ENCODE assay signal across 1 cellular context in the genomic region with DNA sequence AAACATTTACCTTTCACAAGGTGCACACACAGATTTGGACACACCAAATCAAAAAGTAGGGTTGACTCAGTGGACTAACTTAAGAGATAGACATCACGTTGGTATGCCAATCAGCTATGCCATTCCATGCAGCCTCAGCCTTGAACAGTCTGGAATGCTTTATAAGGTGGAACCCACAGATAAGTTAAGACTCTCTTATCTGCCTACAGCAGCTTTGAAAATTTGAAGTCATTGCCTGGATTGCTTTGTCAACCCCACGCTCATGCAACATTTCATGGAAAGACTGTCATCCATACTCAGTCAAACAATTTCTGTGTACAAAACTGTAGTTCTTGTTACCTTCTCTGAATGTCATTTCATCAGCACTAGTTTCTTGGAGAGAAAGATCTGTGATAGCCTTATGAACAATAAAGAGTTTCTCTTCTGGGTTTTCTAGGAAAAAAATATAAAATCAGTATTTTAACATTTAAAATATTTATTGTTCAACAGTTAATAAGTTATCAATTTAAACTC.
TF ChIP-seq lines count a peak whose summit lies in the region.

No MANE protein-coding gene starts in this region.

TF ChIP-seq in K562, 482 proteins besides CTCF, POLR2A, EP300 and RAD21 (continued from another document and continues in another):
- TF ChIP-seq, protein P1, sequence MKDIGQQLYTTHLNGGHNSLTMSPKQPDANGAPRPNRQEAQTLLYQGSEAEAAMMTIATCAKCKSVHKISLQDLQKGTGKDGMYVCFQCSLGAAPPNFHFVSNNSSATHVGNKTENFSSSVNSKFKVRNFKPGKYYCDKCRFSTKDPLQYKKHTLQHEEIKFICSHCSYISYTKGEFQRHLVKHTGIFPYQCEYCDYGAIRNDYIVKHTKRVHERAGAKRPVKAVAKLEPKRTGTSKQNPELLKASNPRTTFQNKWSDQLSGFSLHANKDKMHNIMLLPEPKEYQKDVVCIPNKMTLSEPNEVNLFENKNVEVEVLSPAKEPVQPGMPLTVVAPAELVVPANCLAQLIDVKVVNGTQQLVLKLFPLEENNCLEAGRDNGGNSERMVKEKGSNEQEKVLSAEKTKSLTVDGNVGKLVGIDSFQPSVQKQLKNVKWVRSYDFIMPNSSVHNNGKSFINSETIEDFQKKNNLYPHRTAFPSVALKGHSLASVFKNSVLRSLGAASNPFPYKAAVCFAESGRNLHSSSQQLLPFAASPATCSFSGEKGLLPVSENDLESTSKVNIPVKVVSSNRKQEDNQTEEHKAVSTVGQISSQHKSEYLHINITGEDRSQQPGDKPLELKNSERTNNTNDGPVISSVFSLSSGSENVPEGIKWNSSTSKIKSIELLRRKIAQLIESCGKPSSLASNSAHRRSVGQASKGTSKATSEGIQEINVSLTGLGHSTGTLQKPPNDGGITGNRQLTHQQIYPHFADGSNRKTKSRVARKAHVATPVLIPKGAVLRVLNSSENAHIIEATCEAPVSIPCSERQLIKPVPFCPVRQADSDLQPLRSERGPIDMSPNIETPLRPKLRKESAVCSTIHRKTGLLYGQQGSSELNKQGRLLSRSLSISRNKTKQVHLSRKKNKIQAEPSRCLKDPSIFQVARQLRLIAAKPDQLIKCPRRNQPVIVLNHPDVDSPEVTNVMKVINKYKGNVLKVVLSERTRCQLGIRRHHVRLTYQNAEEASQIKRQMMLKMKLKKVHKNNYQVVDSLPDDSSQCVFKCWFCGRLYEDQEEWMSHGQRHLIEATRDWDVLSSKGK (CRISPR knock-in tag; IDR thresholded peaks at IDR 0.05): no peak
- TF ChIP-seq FUS (optimal IDR thresholded peaks at IDR 0.05; ENCODE audit: low read depth, low read length) (no peak), ARID1B (IDR thresholded peaks at IDR 0.05) (peak; percentile 100), BACH1 (tag; IDR thresholded peaks at IDR 0.05) (peak; percentile 88), PHF21A (IDR thresholded peaks at IDR 0.05; ENCODE audit: borderline replicate concordance, low read depth) (peak; percentile 15; the same call in 1 of the 2 replicates), RBM14 (IDR thresholded peaks at IDR 0.05; ENCODE audit: borderline replicate concordance, insufficient read depth, low read depth, low read length) (no peak), ZNF707 (CRISPR knock-in tag; conservative IDR thresholded peaks at IDR 0.05) (no peak), TBP (optimal IDR thresholded peaks at IDR 0.05; ENCODE audit: low read depth, low read length) (no peak), NR1H2 (CRISPR knock-in tag; IDR thresholded peaks at IDR 0.05) (no peak), ZNF175 (CRISPR knock-in tag; IDR thresholded peaks at IDR 0.05; ENCODE audit: low read depth) (peak; percentile 97), SOX6 (IDR thresholded peaks at IDR 0.05) (peak; percentile 99), NCOA6 (IDR thresholded peaks at IDR 0.05) (no peak), TAF9B (IDR thresholded peaks at IDR 0.05; ENCODE audit: partially characterized antibody) (peak; percentile 69), ARID2 (IDR thresholded peaks at IDR 0.05) (no peak), FOXP1 (CRISPR knock-in tag; IDR thresholded peaks at IDR 0.05) (no peak), TOE1 (IDR thresholded peaks at IDR 0.05; ENCODE audit: borderline replicate concordance) (peak; percentile 83), TOE1 (CRISPR knock-in tag; IDR thresholded peaks at IDR 0.05; ENCODE audit: borderline replicate concordance, low read depth) (no peak), ZNF232 (CRISPR knock-in tag; IDR thresholded peaks at IDR 0.05) (no peak), POLR3A (IDR thresholded peaks at IDR 0.05; ENCODE audit: borderline replicate concordance, extremely low read depth, insufficient read depth, insufficient read length) (no peak), HDGF (IDR thresholded peaks at IDR 0.05) (no peak), EZH2 (IDR thresholded peaks at IDR 0.05; ENCODE audit: borderline replicate concordance, low read depth, low read length) (peak; percentile 94; the same call in 1 of the 2 replicates), CREM (IDR thresholded peaks at IDR 0.05; ENCODE audit: low read depth) (peak; percentile 87), GATAD2B (IDR thresholded peaks at IDR 0.05; ENCODE audit: borderline replicate concordance) (peak; percentile 98), TCFL5 (CRISPR knock-in tag; conservative IDR thresholded peaks at IDR 0.05) (peak; percentile 66), RHOXF2B (CRISPR knock-in tag; conservative IDR thresholded peaks at IDR 0.05) (no peak), SRSF1 (IDR thresholded peaks at IDR 0.05; ENCODE audit: low read depth, low read length) (no peak), ZNF785 (CRISPR knock-in tag; IDR thresholded peaks at IDR 0.05) (no peak), TRIM24 (IDR thresholded peaks at IDR 0.05) (peak; percentile 98 to 99), NR4A1 (CRISPR knock-in tag; IDR thresholded peaks at IDR 0.05) (no peak), NR4A1 (tag; IDR thresholded peaks at IDR 0.05) (peak; percentile 94), HLTF (IDR thresholded peaks at IDR 0.05) (peak; percentile 48; the same call in 1 of the 2 replicates)
- TF ChIP-seq, protein P2, sequence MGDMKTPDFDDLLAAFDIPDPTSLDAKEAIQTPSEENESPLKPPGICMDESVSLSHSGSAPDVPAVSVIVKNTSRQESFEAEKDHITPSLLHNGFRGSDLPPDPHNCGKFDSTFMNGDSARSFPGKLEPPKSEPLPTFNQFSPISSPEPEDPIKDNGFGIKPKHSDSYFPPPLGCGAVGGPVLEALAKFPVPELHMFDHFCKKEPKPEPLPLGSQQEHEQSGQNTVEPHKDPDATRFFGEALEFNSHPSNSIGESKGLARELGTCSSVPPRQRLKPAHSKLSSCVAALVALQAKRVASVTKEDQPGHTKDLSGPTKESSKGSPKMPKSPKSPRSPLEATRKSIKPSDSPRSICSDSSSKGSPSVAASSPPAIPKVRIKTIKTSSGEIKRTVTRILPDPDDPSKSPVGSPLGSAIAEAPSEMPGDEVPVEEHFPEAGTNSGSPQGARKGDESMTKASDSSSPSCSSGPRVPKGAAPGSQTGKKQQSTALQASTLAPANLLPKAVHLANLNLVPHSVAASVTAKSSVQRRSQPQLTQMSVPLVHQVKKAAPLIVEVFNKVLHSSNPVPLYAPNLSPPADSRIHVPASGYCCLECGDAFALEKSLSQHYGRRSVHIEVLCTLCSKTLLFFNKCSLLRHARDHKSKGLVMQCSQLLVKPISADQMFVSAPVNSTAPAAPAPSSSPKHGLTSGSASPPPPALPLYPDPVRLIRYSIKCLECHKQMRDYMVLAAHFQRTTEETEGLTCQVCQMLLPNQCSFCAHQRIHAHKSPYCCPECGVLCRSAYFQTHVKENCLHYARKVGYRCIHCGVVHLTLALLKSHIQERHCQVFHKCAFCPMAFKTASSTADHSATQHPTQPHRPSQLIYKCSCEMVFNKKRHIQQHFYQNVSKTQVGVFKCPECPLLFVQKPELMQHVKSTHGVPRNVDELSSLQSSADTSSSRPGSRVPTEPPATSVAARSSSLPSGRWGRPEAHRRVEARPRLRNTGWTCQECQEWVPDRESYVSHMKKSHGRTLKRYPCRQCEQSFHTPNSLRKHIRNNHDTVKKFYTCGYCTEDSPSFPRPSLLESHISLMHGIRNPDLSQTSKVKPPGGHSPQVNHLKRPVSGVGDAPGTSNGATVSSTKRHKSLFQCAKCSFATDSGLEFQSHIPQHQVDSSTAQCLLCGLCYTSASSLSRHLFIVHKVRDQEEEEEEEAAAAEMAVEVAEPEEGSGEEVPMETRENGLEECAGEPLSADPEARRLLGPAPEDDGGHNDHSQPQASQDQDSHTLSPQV (IDR thresholded peaks at IDR 0.05): no peak
- TF ChIP-seq, protein P3, sequence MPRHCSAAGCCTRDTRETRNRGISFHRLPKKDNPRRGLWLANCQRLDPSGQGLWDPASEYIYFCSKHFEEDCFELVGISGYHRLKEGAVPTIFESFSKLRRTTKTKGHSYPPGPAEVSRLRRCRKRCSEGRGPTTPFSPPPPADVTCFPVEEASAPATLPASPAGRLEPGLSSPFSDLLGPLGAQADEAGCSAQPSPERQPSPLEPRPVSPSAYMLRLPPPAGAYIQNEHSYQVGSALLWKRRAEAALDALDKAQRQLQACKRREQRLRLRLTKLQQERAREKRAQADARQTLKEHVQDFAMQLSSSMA (CRISPR knock-in tag; IDR thresholded peaks at IDR 0.05): no peak
- TF ChIP-seq, protein P4, sequence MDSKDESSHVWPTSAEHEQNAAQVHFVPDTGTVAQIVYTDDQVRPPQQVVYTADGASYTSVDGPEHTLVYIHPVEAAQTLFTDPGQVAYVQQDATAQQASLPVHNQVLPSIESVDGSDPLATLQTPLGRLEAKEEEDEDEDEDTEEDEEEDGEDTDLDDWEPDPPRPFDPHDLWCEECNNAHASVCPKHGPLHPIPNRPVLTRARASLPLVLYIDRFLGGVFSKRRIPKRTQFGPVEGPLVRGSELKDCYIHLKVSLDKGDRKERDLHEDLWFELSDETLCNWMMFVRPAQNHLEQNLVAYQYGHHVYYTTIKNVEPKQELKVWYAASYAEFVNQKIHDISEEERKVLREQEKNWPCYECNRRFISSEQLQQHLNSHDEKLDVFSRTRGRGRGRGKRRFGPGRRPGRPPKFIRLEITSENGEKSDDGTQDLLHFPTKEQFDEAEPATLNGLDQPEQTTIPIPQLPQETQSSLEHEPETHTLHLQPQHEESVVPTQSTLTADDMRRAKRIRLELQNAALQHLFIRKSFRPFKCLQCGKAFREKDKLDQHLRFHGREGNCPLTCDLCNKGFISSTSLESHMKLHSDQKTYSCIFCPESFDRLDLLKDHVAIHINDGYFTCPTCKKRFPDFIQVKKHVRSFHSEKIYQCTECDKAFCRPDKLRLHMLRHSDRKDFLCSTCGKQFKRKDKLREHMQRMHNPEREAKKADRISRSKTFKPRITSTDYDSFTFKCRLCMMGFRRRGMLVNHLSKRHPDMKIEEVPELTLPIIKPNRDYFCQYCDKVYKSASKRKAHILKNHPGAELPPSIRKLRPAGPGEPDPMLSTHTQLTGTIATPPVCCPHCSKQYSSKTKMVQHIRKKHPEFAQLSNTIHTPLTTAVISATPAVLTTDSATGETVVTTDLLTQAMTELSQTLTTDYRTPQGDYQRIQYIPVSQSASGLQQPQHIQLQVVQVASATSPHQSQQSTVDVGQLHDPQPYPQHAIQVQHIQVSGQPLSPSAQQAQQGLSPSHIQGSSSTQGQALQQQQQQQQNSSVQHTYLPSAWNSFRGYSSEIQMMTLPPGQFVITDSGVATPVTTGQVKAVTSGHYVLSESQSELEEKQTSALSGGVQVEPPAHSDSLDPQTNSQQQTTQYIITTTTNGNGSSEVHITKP (IDR thresholded peaks at IDR 0.05; ENCODE audit: partially characterized antibody): peak; percentile 48
- TF ChIP-seq, protein P5, sequence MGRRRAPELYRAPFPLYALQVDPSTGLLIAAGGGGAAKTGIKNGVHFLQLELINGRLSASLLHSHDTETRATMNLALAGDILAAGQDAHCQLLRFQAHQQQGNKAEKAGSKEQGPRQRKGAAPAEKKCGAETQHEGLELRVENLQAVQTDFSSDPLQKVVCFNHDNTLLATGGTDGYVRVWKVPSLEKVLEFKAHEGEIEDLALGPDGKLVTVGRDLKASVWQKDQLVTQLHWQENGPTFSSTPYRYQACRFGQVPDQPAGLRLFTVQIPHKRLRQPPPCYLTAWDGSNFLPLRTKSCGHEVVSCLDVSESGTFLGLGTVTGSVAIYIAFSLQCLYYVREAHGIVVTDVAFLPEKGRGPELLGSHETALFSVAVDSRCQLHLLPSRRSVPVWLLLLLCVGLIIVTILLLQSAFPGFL (CRISPR knock-in tag; IDR thresholded peaks at IDR 0.05): no peak
- TF ChIP-seq, protein P6, sequence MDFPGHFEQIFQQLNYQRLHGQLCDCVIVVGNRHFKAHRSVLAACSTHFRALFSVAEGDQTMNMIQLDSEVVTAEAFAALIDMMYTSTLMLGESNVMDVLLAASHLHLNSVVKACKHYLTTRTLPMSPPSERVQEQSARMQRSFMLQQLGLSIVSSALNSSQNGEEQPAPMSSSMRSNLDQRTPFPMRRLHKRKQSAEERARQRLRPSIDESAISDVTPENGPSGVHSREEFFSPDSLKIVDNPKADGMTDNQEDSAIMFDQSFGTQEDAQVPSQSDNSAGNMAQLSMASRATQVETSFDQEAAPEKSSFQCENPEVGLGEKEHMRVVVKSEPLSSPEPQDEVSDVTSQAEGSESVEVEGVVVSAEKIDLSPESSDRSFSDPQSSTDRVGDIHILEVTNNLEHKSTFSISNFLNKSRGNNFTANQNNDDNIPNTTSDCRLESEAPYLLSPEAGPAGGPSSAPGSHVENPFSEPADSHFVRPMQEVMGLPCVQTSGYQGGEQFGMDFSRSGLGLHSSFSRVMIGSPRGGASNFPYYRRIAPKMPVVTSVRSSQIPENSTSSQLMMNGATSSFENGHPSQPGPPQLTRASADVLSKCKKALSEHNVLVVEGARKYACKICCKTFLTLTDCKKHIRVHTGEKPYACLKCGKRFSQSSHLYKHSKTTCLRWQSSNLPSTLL (IDR thresholded peaks at IDR 0.05): no peak
- TF ChIP-seq, protein P7, sequence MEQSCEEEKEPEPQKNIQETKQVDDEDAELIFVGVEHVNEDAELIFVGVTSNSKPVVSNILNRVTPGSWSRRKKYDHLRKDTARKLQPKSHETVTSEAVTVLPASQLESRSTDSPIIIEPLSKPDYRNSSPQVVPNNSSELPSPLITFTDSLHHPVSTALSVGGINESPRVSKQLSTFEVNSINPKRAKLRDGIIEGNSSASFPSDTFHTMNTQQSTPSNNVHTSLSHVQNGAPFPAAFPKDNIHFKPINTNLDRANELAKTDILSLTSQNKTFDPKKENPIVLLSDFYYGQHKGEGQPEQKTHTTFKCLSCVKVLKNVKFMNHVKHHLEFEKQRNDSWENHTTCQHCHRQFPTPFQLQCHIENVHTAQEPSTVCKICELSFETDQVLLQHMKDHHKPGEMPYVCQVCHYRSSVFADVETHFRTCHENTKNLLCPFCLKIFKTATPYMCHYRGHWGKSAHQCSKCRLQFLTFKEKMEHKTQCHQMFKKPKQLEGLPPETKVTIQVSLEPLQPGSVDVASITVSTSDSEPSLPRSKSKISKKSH (CRISPR knock-in tag; IDR thresholded peaks at IDR 0.05): no peak
- TF ChIP-seq, protein P8, sequence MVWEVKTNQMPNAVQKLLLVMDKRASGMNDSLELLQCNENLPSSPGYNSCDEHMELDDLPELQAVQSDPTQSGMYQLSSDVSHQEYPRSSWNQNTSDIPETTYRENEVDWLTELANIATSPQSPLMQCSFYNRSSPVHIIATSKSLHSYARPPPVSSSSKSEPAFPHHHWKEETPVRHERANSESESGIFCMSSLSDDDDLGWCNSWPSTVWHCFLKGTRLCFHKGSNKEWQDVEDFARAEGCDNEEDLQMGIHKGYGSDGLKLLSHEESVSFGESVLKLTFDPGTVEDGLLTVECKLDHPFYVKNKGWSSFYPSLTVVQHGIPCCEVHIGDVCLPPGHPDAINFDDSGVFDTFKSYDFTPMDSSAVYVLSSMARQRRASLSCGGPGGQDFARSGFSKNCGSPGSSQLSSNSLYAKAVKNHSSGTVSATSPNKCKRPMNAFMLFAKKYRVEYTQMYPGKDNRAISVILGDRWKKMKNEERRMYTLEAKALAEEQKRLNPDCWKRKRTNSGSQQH (CRISPR knock-in tag; IDR thresholded peaks at IDR 0.05): peak; percentile 91
- TF ChIP-seq, protein P9, sequence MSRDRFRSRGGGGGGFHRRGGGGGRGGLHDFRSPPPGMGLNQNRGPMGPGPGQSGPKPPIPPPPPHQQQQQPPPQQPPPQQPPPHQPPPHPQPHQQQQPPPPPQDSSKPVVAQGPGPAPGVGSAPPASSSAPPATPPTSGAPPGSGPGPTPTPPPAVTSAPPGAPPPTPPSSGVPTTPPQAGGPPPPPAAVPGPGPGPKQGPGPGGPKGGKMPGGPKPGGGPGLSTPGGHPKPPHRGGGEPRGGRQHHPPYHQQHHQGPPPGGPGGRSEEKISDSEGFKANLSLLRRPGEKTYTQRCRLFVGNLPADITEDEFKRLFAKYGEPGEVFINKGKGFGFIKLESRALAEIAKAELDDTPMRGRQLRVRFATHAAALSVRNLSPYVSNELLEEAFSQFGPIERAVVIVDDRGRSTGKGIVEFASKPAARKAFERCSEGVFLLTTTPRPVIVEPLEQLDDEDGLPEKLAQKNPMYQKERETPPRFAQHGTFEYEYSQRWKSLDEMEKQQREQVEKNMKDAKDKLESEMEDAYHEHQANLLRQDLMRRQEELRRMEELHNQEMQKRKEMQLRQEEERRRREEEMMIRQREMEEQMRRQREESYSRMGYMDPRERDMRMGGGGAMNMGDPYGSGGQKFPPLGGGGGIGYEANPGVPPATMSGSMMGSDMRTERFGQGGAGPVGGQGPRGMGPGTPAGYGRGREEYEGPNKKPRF (IDR thresholded peaks at IDR 0.05; ENCODE audit: low read depth, low read length): no peak
